In the genomic region with DNA sequence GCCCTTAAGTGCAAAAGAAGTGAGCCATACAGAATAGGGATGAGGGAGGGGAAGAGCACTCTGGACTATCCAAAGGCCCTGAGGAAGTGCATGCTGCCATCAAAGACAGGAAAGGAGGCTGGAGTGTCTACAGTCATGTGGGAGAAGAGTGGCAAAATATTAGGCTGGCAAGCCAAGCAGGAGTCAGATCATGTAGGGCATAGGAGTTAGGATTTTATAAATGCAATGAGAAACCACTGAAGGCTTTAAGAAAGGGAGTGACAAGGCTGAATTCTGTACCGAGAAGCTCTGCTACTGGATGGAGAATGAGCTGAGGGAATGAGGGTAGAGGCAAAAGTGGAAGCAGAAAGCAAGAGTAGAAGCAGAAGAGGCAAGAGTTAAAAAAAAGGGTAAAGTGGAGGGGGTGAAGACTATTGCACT, we compare ENCODE assay signal across 1 cellular context.
TF ChIP-seq lines count a peak whose summit lies in the region.

No MANE protein-coding gene starts in this region.

TF ChIP-seq in K562, 482 proteins besides CTCF, POLR2A, EP300 and RAD21 (continued from another document):
- TF ChIP-seq TRIM25 (IDR thresholded peaks at IDR 0.05; ENCODE audit: borderline replicate concordance) (peak; percentile 90), NUFIP1 (IDR thresholded peaks at IDR 0.05; ENCODE audit: partially characterized antibody) (no peak), NCOA6 (IDR thresholded peaks at IDR 0.05) (no peak), RHOXF2B (CRISPR knock-in tag; conservative IDR thresholded peaks at IDR 0.05) (0 out of 2 replicates have a peak, but pooled peaks have one; percentile 13), TEAD1 (CRISPR knock-in tag; IDR thresholded peaks at IDR 0.05) (no peak)
